16 cellular contexts compared by ENCODE assay signal in the genomic region with DNA sequence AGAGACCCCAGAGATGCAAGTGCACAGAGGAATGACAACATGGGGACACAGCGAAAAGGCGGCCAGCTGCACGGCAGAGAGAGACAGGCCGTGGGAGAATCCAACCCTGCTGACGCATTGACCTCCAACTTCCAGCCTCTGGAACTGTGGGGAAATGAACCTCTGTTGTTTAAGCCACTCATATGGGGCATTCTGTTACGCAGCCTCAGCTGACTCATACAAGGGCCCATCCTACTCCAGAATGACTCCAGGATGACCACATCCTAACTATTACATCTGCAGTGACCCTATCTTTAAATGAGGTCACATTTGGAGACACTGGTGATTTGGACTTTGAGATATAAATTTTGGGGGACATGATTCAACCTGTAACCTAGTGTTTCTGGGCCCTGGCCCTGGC. TPM values are rescaled to one million over a fixed set of nuclear protein-coding genes. Genes with fewer than 3 reads are reported as not detected.
DNase-seq lines count a peak whose midpoint lies in the region; ATAC-seq and TF ChIP-seq lines count a peak whose summit lies in the region.
"Had no signal": no experiment of that assay in that cellular context is flagged by ENCODE, and none has a peak within 500 bp of the region (broad histone marks: within the 10 kb centered on the region; RNA-seq: fewer than 3 reads in every experiment).

No MANE protein-coding gene starts in this region.

- H3K27me3 Mint-ChIP-seq in H9 (ENCODE audit: low read depth): peaks cover 21% of the 10 kb centered on the region
- H3K27me3 Mint-ChIP-seq in activated T-cell treated with anti-CD3 and anti-CD28 coated beads, Interleukin-2, amount 50 U/mL, for 4 hours (ENCODE audit: low read depth): peaks cover 2% of the 10 kb centered on the region
- H3K27me3 Mint-ChIP-seq: CD4-positive, alpha-beta T cell had no signal

- H3K9me3 ChIP-seq in H9 (ENCODE audit: control insufficient read depth, low read depth, low read length) (no peaks in the 10 kb centered on the region), heart left ventricle (peaks cover 0 to 8% (median 0%) of the 10 kb centered on the region in 12 donors)
- H3K9me3 ChIP-seq: Caco-2, HAP-1 had no signal

- no peaks in the 10 kb centered on the region for H3K23me2 ChIP-seq in H9 (ENCODE audit: insufficient read length, low read depth, low read length, poor library complexity, severe bottlenecking)

- intact Hi-C loops in heart left ventricle (cut with DNase I): no loop called here

- no peaks in the 10 kb centered on the region; the same call in 1 of the 2 replicates for H3K4me1 ChIP-seq in H9 (ENCODE audit: insufficient read depth, low read length)
- no peaks in the 10 kb centered on the region for H3K4me1 ChIP-seq in heart left ventricle
- H3K4me1 ChIP-seq: Caco-2 had no signal

- H3K18ac ChIP-seq in H9 (ENCODE audit: insufficient read length, low read depth, low read length): no peak overlapping the region

- H3K4me2 ChIP-seq in H9 (ENCODE audit: insufficient read depth, insufficient read length, low read length): no peak overlapping the region
- H3K4me2 ChIP-seq: KMS-11 had no signal

- no peak overlapping the region for H4K8ac ChIP-seq in H9 (replicated peaks; ENCODE audit: insufficient read length, low read depth, low read length)

- H2AFZ ChIP-seq in H9 (ENCODE audit: low read length): no peak overlapping the region

- no peak overlapping the region for H2BK120ac ChIP-seq in H9 (ENCODE audit: low read depth, low read length, poor library complexity, severe bottlenecking)

- H3K4ac ChIP-seq in H9 (ENCODE audit: low read depth, low read length): no peak overlapping the region

- H4K91ac ChIP-seq in H9 (ENCODE audit: insufficient read length, low read depth, low read length): no peak overlapping the region

- no peak for ATAC-seq in activated T-cell treated with anti-CD3 and anti-CD28 coated beads, Interleukin-2, amount 50 U/mL, for 4 hours
- no peak for ATAC-seq in GM21381 (IDR thresholded peaks at IDR 0.05; ENCODE audit: unreplicated experiment)
- ATAC-seq in heart left ventricle: no peak

- H3K27ac Mint-ChIP-seq in H9: no peak overlapping the region
- H3K27ac Mint-ChIP-seq: CD4-positive, alpha-beta T cell had no signal

- H3K4me3 ChIP-seq in fibroblast of mammary gland (ENCODE audit: control insufficient read depth, low read depth, low read length) (no peak overlapping the region), heart left ventricle (no peak overlapping the region)
- H3K4me3 ChIP-seq: HAP-1 had no signal

- peaks cover 0 to 5% (median 2%) of the 10 kb centered on the region in 3 experiments; a peak in 4 of 7 replicates for H3K36me3 Mint-ChIP-seq in H9 (ENCODE audit: insufficient read depth in 1 of 3, low read depth in 3 of 3)
- no peaks in the 10 kb centered on the region for H3K36me3 Mint-ChIP-seq in activated T-cell treated with anti-CD3 and anti-CD28 coated beads, Interleukin-2, amount 50 U/mL, for 4 hours (ENCODE audit: insufficient read depth)

- peak; percentile 65 for DNase-seq in ELR (ENCODE audit: low read depth)
- peak; percentile 9 for DNase-seq in H9
- DNase-seq in RKO (ENCODE audit: low spot score): peak; percentile 48
- DNase-seq in fibroblast of mammary gland (ENCODE audit: low read depth): peak; percentile 60
- no peak for DNase-seq in NCI-H1436 (lab: John Stamatoyannopoulos, UW)
- no peak for DNase-seq in activated T-cell treated with anti-CD3 and anti-CD28 coated beads, Interleukin-2, amount 50 U/mL, for 4 hours
- no peak for DNase-seq in heart left ventricle
- DNase-seq: ACHN; AML-193; Caco-2; CD4-positive, alpha-beta T cell; GF-D8 had no signal

- no peak overlapping the region for H3K56ac ChIP-seq in H9 (ENCODE audit: insufficient read length, low read depth, low read length)

- WGBS in H9 (ENCODE audit: extremely low coverage, insufficient read length, low lambda C conversion rate): no CpG with 5 or more reads among the region's 6 CpGs
- 94 to 99% (median 95%) methylated on average over 6 of the region's 6 CpGs for WGBS in heart left ventricle, 4 donors

- no peaks in the 10 kb centered on the region for H3K79me1 ChIP-seq in H9 (ENCODE audit: insufficient read depth, low read depth, low read length, poor library complexity, severe bottlenecking)

- no peak overlapping the region for H3K9ac ChIP-seq in H9 (ENCODE audit: extremely low read depth, insufficient read length, low read length)
- H3K9ac ChIP-seq: KMS-11 had no signal

- H3K23ac ChIP-seq in H9 (ENCODE audit: insufficient read length, low read depth, low read length): no peak overlapping the region

- H2BK15ac ChIP-seq in H9 (ENCODE audit: low read depth, low read length): no peak overlapping the region

- no peak overlapping the region for H2BK20ac ChIP-seq in H9 (ENCODE audit: low read depth, low read length, poor library complexity, severe bottlenecking)

- H4K20me1 ChIP-seq in H9 (ENCODE audit: control insufficient read depth, insufficient read depth, insufficient read length): no peaks in the 10 kb centered on the region

- no peak for TF ChIP-seq POLR2A in heart left ventricle (IDR thresholded peaks at IDR 0.05)

- H3K14ac ChIP-seq in H9 (ENCODE audit: insufficient read depth, low read length): no peak overlapping the region

- H3K4me3 Mint-ChIP-seq in H9: no peak overlapping the region
- H3K4me3 Mint-ChIP-seq in activated T-cell treated with anti-CD3 and anti-CD28 coated beads, Interleukin-2, amount 50 U/mL, for 4 hours: no peak overlapping the region
- H3K4me3 Mint-ChIP-seq: CD4-positive, alpha-beta T cell had no signal

- H3K27me3 ChIP-seq in H9 (ENCODE audit: insufficient read depth, low read length) (no peaks in the 10 kb centered on the region), heart left ventricle (no peaks in the 10 kb centered on the region)

- peaks cover 11 to 17% of the 10 kb centered on the region in 2 experiments for H3K9me3 Mint-ChIP-seq in H9
- H3K9me3 Mint-ChIP-seq in activated T-cell treated with anti-CD3 and anti-CD28 coated beads, Interleukin-2, amount 50 U/mL, for 4 hours: no peaks in the 10 kb centered on the region
- H3K9me3 Mint-ChIP-seq: CD4-positive, alpha-beta T cell had no signal

- H3K79me2 ChIP-seq in H9 (ENCODE audit: insufficient read depth, low read length): no peaks in the 10 kb centered on the region

- no peak for TF ChIP-seq CTCF in H9 (conservative IDR thresholded peaks at IDR 0.05)
- TF ChIP-seq CTCF in fibroblast of mammary gland (conservative IDR thresholded peaks at IDR 0.05; ENCODE audit: control insufficient read depth, insufficient read depth, low read depth, low read length): no peak
- TF ChIP-seq CTCF in heart left ventricle (IDR thresholded peaks at IDR 0.05): no peak

- no peak overlapping the region for H3T11ph ChIP-seq in H9 (ENCODE audit: low read length)

- no peak overlapping the region for H3K27ac ChIP-seq in H9 (ENCODE audit: insufficient read length, low read depth, low read length)
- H3K27ac ChIP-seq in heart left ventricle: no peak overlapping the region
- H3K27ac ChIP-seq: C4-2B, KMS-11 had no signal

- no peaks in the 10 kb centered on the region for H3K36me3 ChIP-seq in heart left ventricle
- H3K36me3 ChIP-seq: HAP-1 had no signal

- H2BK5ac ChIP-seq in H9 (ENCODE audit: insufficient read length, low read length): no peak overlapping the region

- peaks cover 18% of the 10 kb centered on the region in 2 experiments for H3K4me1 Mint-ChIP-seq in H9
- H3K4me1 Mint-ChIP-seq in activated T-cell treated with anti-CD3 and anti-CD28 coated beads, Interleukin-2, amount 50 U/mL, for 4 hours (ENCODE audit: low read depth): no peaks in the 10 kb centered on the region

- H4K5ac ChIP-seq in H9 (ENCODE audit: insufficient read length, low read depth, low read length): no peak overlapping the region

- H2AK5ac ChIP-seq in H9 (ENCODE audit: insufficient read length, low read length): no peak overlapping the region

- H2BK12ac ChIP-seq in H9 (ENCODE audit: insufficient read length, low read depth, low read length): no peak overlapping the region

RNA-seq across cellular contexts. Expression of a gene that starts 44.0 kb away (rescaled TPM):
- total RNA-seq in H9 (2021) (10.8 and 11.4 TPM in 2 replicates), heart left ventricle (10 to 100 TPM; 10.5 to 85.8 (median 31.0) TPM)
- total RNA-seq in activated T-cell treated with anti-CD3 and anti-CD28 coated beads, Interleukin-2, amount 50 U/mL, for 4 hours: under 1 TPM; 0.18 to 0.28 (median 0.22) TPM
- 10 to 100 TPM; 39.9 to 70.6 TPM for polyA plus RNA-seq in heart left ventricle

Comparison
In these comparisons a context has a peak if more than half of its experiments do, and no peak if none do; other contexts are left out.
1. DNase-seq: peak in ELR (single experiment), H9 (single experiment), RKO (single experiment) and fibroblast of mammary gland (single experiment); none in NCI-H1436 (single experiment), activated T-cell treated with anti-CD3 and anti-CD28 coated beads, Interleukin-2, amount 50 U/mL, for 4 hours (single experiment) and heart left ventricle (0 of 5).